Comparison of ENCODE assay signal across 15 cellular contexts in genomic region chr11:107720305-107720775, GRCh38. TPM values are rescaled to one million over a fixed set of nuclear protein-coding genes. Genes with fewer than 3 reads are reported as not detected.
"Had no signal": no experiment of that assay in that cellular context is flagged by ENCODE, and none has a peak within 500 bp of the region (broad histone marks: within the 10 kb centered on the region; RNA-seq: fewer than 3 reads in every experiment).

No MANE protein-coding gene starts in this region.

- H3K4me3 Mint-ChIP-seq: activated CD4-positive, alpha-beta memory T cell treated with anti-CD3 and anti-CD28 coated beads, Interleukin-2, amount 10 ng/mL, durations not matched to agents 7 days and 5 days; activated CD4-positive, alpha-beta T cell treated with anti-CD3 and anti-CD28 coated beads for 36 hours; naive thymus-derived CD8-positive, alpha-beta T cell; T-helper 17 cell had no signal

- H3K36me3 ChIP-seq: left lung had no signal

- H3K36me3 Mint-ChIP-seq: activated naive CD4-positive, alpha-beta T cell treated with anti-CD3 and anti-CD28 coated beads, Interleukin-2, amount 50 U/mL, for 72 hours; naive thymus-derived CD8-positive, alpha-beta T cell had no signal

- H3K4me1 Mint-ChIP-seq: activated CD4-positive, alpha-beta memory T cell treated with anti-CD3 and anti-CD28 coated beads, Interleukin-2, amount 10 ng/mL, durations not matched to agents 7 days and 5 days; activated CD4-positive, alpha-beta T cell treated with anti-CD3 and anti-CD28 coated beads for 36 hours; naive thymus-derived CD8-positive, alpha-beta T cell; T-helper 17 cell had no signal

- H3K79me2 ChIP-seq: parathyroid adenoma had no signal

- H3K27ac Mint-ChIP-seq: activated CD4-positive, alpha-beta memory T cell treated with anti-CD3 and anti-CD28 coated beads, Interleukin-2, amount 10 ng/mL, durations not matched to agents 7 days and 5 days; activated CD4-positive, alpha-beta T cell treated with anti-CD3 and anti-CD28 coated beads for 36 hours; activated naive CD4-positive, alpha-beta T cell treated with anti-CD3 and anti-CD28 coated beads, Interleukin-2, amount 50 U/mL, for 72 hours; naive thymus-derived CD8-positive, alpha-beta T cell; T-helper 17 cell had no signal

- H3K27me3 ChIP-seq: left lung had no signal

- H3K9ac ChIP-seq: parathyroid adenoma had no signal

- H2AFZ ChIP-seq: parathyroid adenoma had no signal

- ATAC-seq: activated CD4-positive, alpha-beta T cell treated with anti-CD3 and anti-CD28 coated beads for 36 hours; activated naive CD4-positive, alpha-beta T cell treated with anti-CD3 and anti-CD28 coated beads, Interleukin-2, amount 50 U/mL, for 72 hours; mucosa of descending colon; naive thymus-derived CD8-positive, alpha-beta T cell; stimulated activated naive CD8-positive, alpha-beta T cell treated with anti-CD3 and anti-CD28 coated beads, Interleukin-15, Interleukin-2, amounts not matched to agents 100 U/mL and 50 U/mL, for 24 hours; T-helper 17 cell had no signal

- FAIRE-seq: endometrium, kidney, small intestine had no signal

- H3K27ac ChIP-seq: left lung, parathyroid adenoma had no signal

- H3K9me3 Mint-ChIP-seq: activated CD4-positive, alpha-beta memory T cell treated with anti-CD3 and anti-CD28 coated beads, Interleukin-2, amount 10 ng/mL, durations not matched to agents 7 days and 5 days; activated naive CD4-positive, alpha-beta T cell treated with anti-CD3 and anti-CD28 coated beads, Interleukin-2, amount 50 U/mL, for 72 hours had no signal

- H3K9me3 ChIP-seq: left lung, mucosa of descending colon had no signal

- DNase-seq: activated CD4-positive, alpha-beta memory T cell treated with anti-CD3 and anti-CD28 coated beads, Interleukin-2, amount 10 ng/mL, durations not matched to agents 7 days and 5 days; activated CD4-positive, alpha-beta T cell treated with anti-CD3 and anti-CD28 coated beads for 36 hours; activated effector memory CD4-positive, alpha-beta T cell treated with anti-CD3 and anti-CD28 coated beads, Interleukin-2, amount 50 U/mL, for 16 hours; activated T-cell treated with anti-CD3 and anti-CD28 coated beads, Interleukin-2, amount 50 U/mL, for 48 hours; kidney; left lung; mucosa of descending colon; naive thymus-derived CD8-positive, alpha-beta T cell; small intestine; stimulated activated CD4-positive, alpha-beta T cell treated with anti-CD3 and anti-CD28 coated beads, Interleukin-4, amount 100 ng/mL, for 24 hours; stimulated activated naive CD8-positive, alpha-beta T cell treated with anti-CD3 and anti-CD28 coated beads, Interleukin-15, Interleukin-2, amounts not matched to agents 100 U/mL and 50 U/mL, for 24 hours; T-helper 17 cell had no signal

- H3K4me3 ChIP-seq: left lung, mucosa of descending colon had no signal

- H3K4me1 ChIP-seq: left lung had no signal

RNA-seq across cellular contexts. Expression of gene SLN, which starts 8.5 kb away (rescaled TPM):
- total RNA-seq: activated CD4-positive, alpha-beta memory T cell treated with anti-CD3 and anti-CD28 coated beads, Interleukin-2, amount 10 ng/mL, durations not matched to agents 7 days and 5 days; activated CD4-positive, alpha-beta T cell treated with anti-CD3 and anti-CD28 coated beads for 36 hours; activated naive CD4-positive, alpha-beta T cell treated with anti-CD3 and anti-CD28 coated beads, Interleukin-2, amount 50 U/mL, for 72 hours; kidney; naive thymus-derived CD8-positive, alpha-beta T cell; T-helper 17 cell had no signal
